In genomic region chr10:28300027-28300426, GRCh38 we compare ENCODE assay signal across 17 cellular contexts. TPM values are rescaled to one million over a fixed set of nuclear protein-coding genes. Genes with fewer than 3 reads are reported as not detected.
A peak's percentile ranks its signal among the peaks of the same experiment; 100 is the strongest.
DNase-seq lines count a peak whose midpoint lies in the region; ATAC-seq and TF ChIP-seq lines count a peak whose summit lies in the region.
"Had no signal": no experiment of that assay in that cellular context is flagged by ENCODE, and none has a peak within 500 bp of the region (broad histone marks: within the 10 kb centered on the region; RNA-seq: fewer than 3 reads in every experiment).

No MANE protein-coding gene starts in this region.

- H3K27me3 ChIP-seq in AG04450 (ENCODE audit: control insufficient read depth, insufficient read depth, low read length) (peaks cover 21% of the 10 kb centered on the region), PC-3 (ENCODE audit: low read length) (no peaks in the 10 kb centered on the region), esophagus muscularis mucosa (no peaks in the 10 kb centered on the region)
- H3K27me3 ChIP-seq: suprapubic skin had no signal

- H3K9me2 ChIP-seq in PC-3 (replicated peaks; ENCODE audit: low read length): no peaks in the 10 kb centered on the region

- H3K4me1 ChIP-seq in PC-3 (ENCODE audit: insufficient read depth, low read length): peaks cover 16% of the 10 kb centered on the region; the same call in 1 of the 2 replicates
- peaks cover 18 to 72% (median 68%) of the 10 kb centered on the region in 4 donors for H3K4me1 ChIP-seq in esophagus muscularis mucosa

- no peaks in the 10 kb centered on the region for H4K20me1 ChIP-seq in PC-3 (ENCODE audit: low read length)

- H3K27ac ChIP-seq in AG04450 (ENCODE audit: low read depth, low read length): no peak overlapping the region
- no peak overlapping the region for H3K27ac ChIP-seq in PC-3 (ENCODE audit: low read length)
- peak overlapping the region in 3 of 4 donors; percentile 10 to 90 (median 50) for H3K27ac ChIP-seq in esophagus muscularis mucosa (replicated peaks in 1 of 4)
- H3K27ac ChIP-seq: esophagus squamous epithelium, SJCRH30, suprapubic skin had no signal

- CTCF ChIA-PET in AG04450 (lab: Charles Lee) (interaction anchor here (1.0 to 2.8 kb wide), 2 partner anchors 49 to 81 kb away, joined by 3 to 11 read pairs; no protein-coding TSS in a partner anchor), PC-3 (lab: Charles Lee) (interaction anchor here (0.9 kb wide), 2 partner anchors 49 to 83 kb away, joined by 3 to 7 read pairs; no protein-coding TSS in a partner anchor)

- H3F3A ChIP-seq in PC-3 (ENCODE audit: low read length, unreplicated experiment): no peaks in the 10 kb centered on the region

- POLR2A ChIA-PET in AG04450 (lab: Yijun Ruan, JAX): no interaction called here
- POLR2A ChIA-PET in PC-3 (lab: Charles Lee; ENCODE audit: unreplicated experiment): interaction anchor here (0.7 kb wide), 1 partner anchor 99 kb away, joined by 3 read pairs; no protein-coding TSS in a partner anchor

- in situ Hi-C loops in Caki2 (cut with HindIII; ENCODE audit: low pct_unique_long_range_greater_than_20kb, low sequenced_read_pairs): no loop called here
- in situ Hi-C loops in G401 (cut with HindIII; ENCODE audit: low sequenced_read_pairs): no loop called here
- in situ Hi-C loops in GM13977 (cut with MboI; ENCODE audit: low pct_unique_long_range_greater_than_20kb, low sequenced_read_pairs, unreplicated experiment): no loop called here

- H3K9me3 ChIP-seq in AG04450 (ENCODE audit: control insufficient read depth, insufficient read depth, low read length): no peaks in the 10 kb centered on the region
- H3K9me3 ChIP-seq in PC-3 (ENCODE audit: low read length): no peaks in the 10 kb centered on the region
- no peaks in the 10 kb centered on the region for H3K9me3 ChIP-seq in esophagus muscularis mucosa
- H3K9me3 ChIP-seq: esophagus squamous epithelium, SJCRH30, suprapubic skin had no signal

- TF ChIP-seq POLR2A in esophagus muscularis mucosa (IDR thresholded peaks at IDR 0.05; ENCODE audit: low read depth): no peak

- H3K36me3 ChIP-seq in PC-3 (ENCODE audit: low read depth, low read length) (no peaks in the 10 kb centered on the region), esophagus muscularis mucosa (no peaks in the 10 kb centered on the region)
- H3K36me3 ChIP-seq: esophagus squamous epithelium, SJCRH30, suprapubic skin had no signal

- no TSS peak for BruUV-seq in PC-3 (replicated peaks; lab: Mats Ljungman, UMichigan)

- ATAC-seq in PC-3: no peak

- intact Hi-C loops in PC-3 (cut with micrococcal nuclease): no loop called here
- intact Hi-C loops in esophagus muscularis mucosa (cut with DNase I): no loop called here

- no peak for DNase-seq in AG04450 (ENCODE audit: low read depth, low spot score)
- peak; percentile 19 for DNase-seq in Caki2 (ENCODE audit: low read depth)
- peak; percentile 15 for DNase-seq in PC-3
- no peak for DNase-seq in esophagus muscularis mucosa (ENCODE audit: extremely low spot score)
- no peak for DNase-seq in NCI-H446 (lab: John Stamatoyannopoulos, UW)
- no peak for DNase-seq in G401 (ENCODE audit: low spot score)
- no peak for DNase-seq in GM13977 (ENCODE audit: low spot score)
- DNase-seq in dedifferentiated amniotic fluid mesenchymal stem cell (ENCODE audit: extremely low spot score): no peak
- DNase-seq: activated effector memory CD4-positive, alpha-beta T cell treated with anti-CD3 and anti-CD28 coated beads, Interleukin-2, amount 50 U/mL, for 16 hours; esophagus squamous epithelium; GOT3; midbrain; NCI-H1417 treated with DMSO at 0.1 percent for 48 hours; NCI-H510A treated with DMSO at 0.1 percent for 48 hours; retina; SJCRH30 had no signal

- TF ChIP-seq CTCF in AG04450 (IDR thresholded peaks at IDR 0.05; ENCODE audit: low read depth, low read length): peak; percentile 43
- peak; percentile 44 for TF ChIP-seq CTCF in PC-3 (conservative IDR thresholded peaks at IDR 0.05; ENCODE audit: low read depth, low read length)
- peak; percentile 18 to 33 (median 24) for TF ChIP-seq CTCF in esophagus muscularis mucosa (IDR thresholded peaks at IDR 0.05)
- TF ChIP-seq CTCF in GM13977 (IDR thresholded peaks at IDR 0.05; ENCODE audit: extremely low read depth, insufficient read depth, missing control alignments): no peak

- no peak overlapping the region for H3K4me2 ChIP-seq in PC-3 (ENCODE audit: low read length)

- TF ChIP-seq EP300 in esophagus muscularis mucosa (IDR thresholded peaks at IDR 0.05): no peak

- H3K4me3 ChIP-seq in AG04450 (ENCODE audit: low read depth, low read length) (no peak overlapping the region), PC-3 (ENCODE audit: low read length) (no peak overlapping the region), esophagus muscularis mucosa (no peak overlapping the region)
- H3K4me3 ChIP-seq: esophagus squamous epithelium, SJCRH30, suprapubic skin had no signal

- WGBS in esophagus muscularis mucosa: 52% methylated on average over 2 of the region's 2 CpGs

- H3K9ac ChIP-seq in PC-3 (ENCODE audit: low read length): no peak overlapping the region

- H3K79me2 ChIP-seq in PC-3 (ENCODE audit: low read length): peaks cover 16% of the 10 kb centered on the region

- no peak overlapping the region for H2AFZ ChIP-seq in PC-3 (ENCODE audit: low read length)

RNA-seq across cellular contexts. Expression of gene MPP7, which starts 2.8 kb away (rescaled TPM):
- polyA plus RNA-seq in AG04450 (2011; rRNA removed): 0.61 and 0.94 TPM in 2 replicates
- polyA minus RNA-seq in AG04450 (2011; rRNA and poly(A)+ RNA removed): 1.2 and 2.3 TPM in 2 replicates
- 1.8 TPM in 1 of 2 replicates, not detected in the other for total RNA-seq in Caki2 (2014; rRNA removed; shearing (Covaris generic); ENCODE audit: low replicate concordance)
- total RNA-seq in PC-3 (2014; rRNA removed) (8.9 and 9.1 TPM in 2 replicates), esophagus muscularis mucosa (10 to 100 TPM; 30.3 to 59.1 (median 49.3) TPM)
- total RNA-seq in G401 (2014; rRNA removed; shearing (Covaris generic)): 0.31 TPM in 1 of 2 replicates, not detected in the other

Comparison
In these comparisons a context has a peak if more than half of its experiments do, and no peak if none do; other contexts are left out.
1. DNase-seq: peak in Caki2 (single experiment) and PC-3 (single experiment); none in AG04450 (single experiment), esophagus muscularis mucosa (single experiment), NCI-H446 (0 of 2), G401 (single experiment), GM13977 (single experiment) and dedifferentiated amniotic fluid mesenchymal stem cell (single experiment).
2. H3K27ac ChIP-seq: peak in esophagus muscularis mucosa (3 of 4); none in AG04450 (single experiment) and PC-3 (single experiment).